Comparison of ENCODE assay signal across 30 cellular contexts in genomic region chr22:49429066-49429465, GRCh38.
DNase-seq lines count a peak whose midpoint lies in the region; FAIRE-seq and TF ChIP-seq lines count a peak whose summit lies in the region.
"Had no signal": no experiment of that assay in that cellular context is flagged by ENCODE, and none has a peak within 500 bp of the region (broad histone marks: within the 10 kb centered on the region; RNA-seq: fewer than 3 reads in every experiment).

No MANE protein-coding gene starts in this region.

- H3K9ac ChIP-seq in kidney (ENCODE audit: low read length in 2 of 2), result no peak overlapping the region
- H3K9ac ChIP-seq: GM23248 had no signal

- no peak for TF ChIP-seq CTCF in kidney (IDR thresholded peaks at IDR 0.05; ENCODE audit: borderline replicate concordance, extremely low read depth, insufficient read depth)
- TF ChIP-seq CTCF in right atrium auricular region (IDR thresholded peaks at IDR 0.05), result no peak
- TF ChIP-seq CTCF in transverse colon (IDR thresholded peaks at IDR 0.05), result no peak

- TF ChIP-seq EP300 in transverse colon (IDR thresholded peaks at IDR 0.05; ENCODE audit: low read depth), result no peak

- in situ Hi-C loops in transverse colon (cut with MboI; ENCODE audit: low pct_ligation_motif_present in 1 of 4, low pct_unique_long_range_greater_than_20kb in 1 of 4, low sequenced_read_pairs in 3 of 4), result no loop called here

- H3K4me1 ChIP-seq in kidney (ENCODE audit: control insufficient read depth in 1 of 2, insufficient read depth in 1 of 2, low read depth in 1 of 2, low read length in 2 of 2) (no peaks in the 10 kb centered on the region), right atrium auricular region (no peaks in the 10 kb centered on the region), transverse colon (no peaks in the 10 kb centered on the region)
- H3K4me1 ChIP-seq: adrenal gland, body of pancreas, heart left ventricle, SJCRH30, tibial artery had no signal

- H3K27ac ChIP-seq in kidney (ENCODE audit: low read depth in 2 of 2, low read length in 2 of 2) (no peak overlapping the region), right atrium auricular region (no peak overlapping the region), transverse colon (no peak overlapping the region)
- H3K27ac ChIP-seq: adrenal gland, body of pancreas, GM23248, heart left ventricle, SJCRH30, tibial artery had no signal

- 53% methylated on average over 7 of the region's 7 CpGs; no CpG with 5 or more reads in 1 of the 2 donors for WGBS in transverse colon (ENCODE audit: low coverage in 1 of 2), 2 donors

- no peak for TF ChIP-seq POLR2A in transverse colon (IDR thresholded peaks at IDR 0.05)

- H3K9me3 ChIP-seq in kidney (ENCODE audit: control insufficient read depth in 1 of 2, low read length in 2 of 2), result no peaks in the 10 kb centered on the region
- no peaks in the 10 kb centered on the region for H3K9me3 ChIP-seq in right atrium auricular region
- no peaks in the 10 kb centered on the region for H3K9me3 ChIP-seq in transverse colon
- H3K9me3 ChIP-seq: adrenal gland, body of pancreas, SJCRH30 had no signal

- H3K36me3 ChIP-seq in kidney (ENCODE audit: control insufficient read depth in 1 of 2, insufficient read depth in 2 of 2, low read length in 2 of 2) (no peaks in the 10 kb centered on the region), right atrium auricular region (no peaks in the 10 kb centered on the region), transverse colon (no peaks in the 10 kb centered on the region)
- H3K36me3 ChIP-seq: adrenal gland, heart left ventricle, SJCRH30, tibial artery had no signal

- intact Hi-C loops in kidney (cut with DNase I), result no loop called here
- intact Hi-C loops in transverse colon (cut with DNase I; ENCODE audit: low total_unique reads), result no loop called here

- H3K4me3 ChIP-seq in kidney (ENCODE audit: low read length in 2 of 2) (no peak overlapping the region), right atrium auricular region (no peak overlapping the region), transverse colon (no peak overlapping the region)
- H3K4me3 ChIP-seq: adrenal gland, body of pancreas, GM23248, heart left ventricle, SJCRH30, tibial artery had no signal

- H3K27me3 ChIP-seq in right atrium auricular region (no peaks in the 10 kb centered on the region), transverse colon (peaks cover 6% of the 10 kb centered on the region)
- H3K27me3 ChIP-seq: adrenal gland had no signal

- no peak for FAIRE-seq in kidney (lab: Jason Lieb, UNC)

- DNase-seq in NCI-H82 (lab: John Stamatoyannopoulos, UW) (peak; percentile 13), NCI-H82 treated with DMSO at 0.1 percent for 48 hours (lab: John Stamatoyannopoulos, UW; ENCODE audit: unreplicated experiment) (no peak), NCI-H69 (lab: John Stamatoyannopoulos, UW) (peak; percentile 37), kidney (peak; percentile 43), RKO (ENCODE audit: low spot score) (no peak), NK-92 (lab: John Stamatoyannopoulos, UW; ENCODE audit: unreplicated experiment) (no peak), right atrium auricular region (ENCODE audit: low spot score) (no peak), transverse colon (no peak)
- DNase-seq: 8988T; activated CD4-positive, alpha-beta T cell treated with anti-CD3 and anti-CD28 coated beads, Interleukin-2, amount 50 U/mL, for 4 hours; activated CD4-positive, CD25-positive, alpha-beta regulatory T cell; activated naive CD4-positive, alpha-beta T cell treated with anti-CD3 and anti-CD28 coated beads for 36 hours; body of pancreas; Calu3; DMS79; foreskin melanocyte; GM23248; heart left ventricle; midbrain; naive B cell; NCI-H1105; NCI-H187 treated with DMSO at 0.1 percent for 48 hours; NCI-H526; RPMI8226; SJCRH30; stimulated activated CD4-positive, alpha-beta T cell treated with anti-CD3 and anti-CD28 coated beads, Interleukin-15, amount 100 ng/mL, for 24 hours; stimulated activated CD4-positive, alpha-beta T cell treated with anti-CD3 and anti-CD28 coated beads, Interleukin-4, amount 100 ng/mL, for 4 hours; T-cell; tibial artery had no signal

Comparison
In these comparisons a context has a peak if more than half of its experiments do, and no peak if none do; other contexts are left out.
1. DNase-seq: peak in NCI-H82 (single experiment), NCI-H69 (single experiment) and kidney (single experiment); none in NCI-H82 treated with DMSO at 0.1 percent for 48 hours (single experiment), RKO (single experiment), NK-92 (single experiment), right atrium auricular region (single experiment) and transverse colon (single experiment).